ENCODE assay signal across 10 cellular contexts in the genomic region with DNA sequence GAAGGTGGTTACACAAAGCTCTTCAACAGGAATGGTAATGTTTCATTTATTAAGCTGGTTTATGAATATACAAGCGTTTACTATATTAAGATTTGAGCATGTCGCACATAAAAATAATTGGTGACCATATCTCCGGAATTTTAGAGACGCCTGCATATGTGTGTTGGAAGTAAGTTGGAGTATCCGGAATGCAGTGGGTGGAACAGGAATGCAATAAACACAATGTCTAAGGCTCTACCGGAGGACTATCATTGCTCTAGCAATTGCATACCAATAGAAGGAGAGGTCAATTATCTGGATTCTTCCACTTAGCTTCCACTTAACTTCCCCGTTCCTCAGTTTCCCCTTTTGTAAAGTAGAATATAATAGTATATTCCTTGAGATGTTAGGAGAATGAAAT. TPM values are rescaled to one million over a fixed set of nuclear protein-coding genes. Genes with fewer than 3 reads are reported as not detected.
DNase-seq lines count a peak whose midpoint lies in the region; ATAC-seq, FAIRE-seq and TF ChIP-seq lines count a peak whose summit lies in the region.
"Had no signal": no experiment of that assay in that cellular context is flagged by ENCODE, and none has a peak within 500 bp of the region (broad histone marks: within the 10 kb centered on the region; RNA-seq: fewer than 3 reads in every experiment).

No MANE protein-coding gene starts in this region.

- TF ChIP-seq EP300 in HepG2 (IDR thresholded peaks at IDR 0.05; ENCODE audit: low read depth in 2 of 2, low read length in 2 of 2): no peak
- TF ChIP-seq EP300 in HepG2 (CRISPR knock-in tag; IDR thresholded peaks at IDR 0.05; ENCODE audit: borderline replicate concordance): no peak

- no peak overlapping the region for H3K9ac ChIP-seq in HepG2 (ENCODE audit: insufficient read depth, low read depth, low read length)

- H3K79me2 ChIP-seq in HepG2 (ENCODE audit: insufficient read depth, low read length): peaks cover 9% of the 10 kb centered on the region

- H4K20me1 ChIP-seq in HepG2 (ENCODE audit: insufficient read depth, low read length): no peaks in the 10 kb centered on the region

- in situ Hi-C loops in astrocyte of the spinal cord (cut with HindIII; ENCODE audit: low sequenced_read_pairs) (no loop called here), HepG2 (cut with HindIII; ENCODE audit: extremely low pct_ligation_motif_present, low pct_unique_long_range_greater_than_20kb) (no loop called here)

- POLR2A ChIA-PET in HepG2 (lab: Yijun Ruan, JAX): no interaction called here

- H3K27ac ChIP-seq in right atrium auricular region: no peak overlapping the region
- no peak overlapping the region for H3K27ac ChIP-seq in HepG2 (ENCODE audit: extremely low read length, insufficient read depth, low read length)
- no peak overlapping the region for H3K27ac ChIP-seq in vagina

- ATAC-seq in Right ventricle myocardium inferior: no peak
- no peak for ATAC-seq in HepG2
- no peak for ATAC-seq in GM21390 (IDR thresholded peaks at IDR 0.05; ENCODE audit: unreplicated experiment)

- BruUV-seq in HepG2 (replicated peaks; lab: Mats Ljungman, UMichigan): no TSS peak

- H3K9me3 ChIP-seq in right atrium auricular region: no peaks in the 10 kb centered on the region
- H3K9me3 ChIP-seq in HepG2 (ENCODE audit: low read length): no peaks in the 10 kb centered on the region
- H3K9me3 ChIP-seq in vagina: no peaks in the 10 kb centered on the region

- no peaks in the 10 kb centered on the region for H3K27me3 ChIP-seq in right atrium auricular region
- H3K27me3 ChIP-seq in HepG2 (ENCODE audit: control insufficient read depth in 1 of 2, insufficient read depth in 2 of 2, low read length in 2 of 2): no peaks in the 10 kb centered on the region
- H3K27me3 ChIP-seq in vagina: no peaks in the 10 kb centered on the region

- TF ChIP-seq RAD21 in HepG2 (CRISPR knock-in tag; IDR thresholded peaks at IDR 0.05): no peak

- H3K4me1 ChIP-seq in right atrium auricular region: peaks cover 0 to 7% of the 10 kb centered on the region in 2 donors
- H3K4me1 ChIP-seq in HepG2 (ENCODE audit: insufficient read depth, low read length): peaks cover 47% of the 10 kb centered on the region
- peaks cover 13% of the 10 kb centered on the region for H3K4me1 ChIP-seq in vagina

- no peaks in the 10 kb centered on the region for H3K36me3 ChIP-seq in right atrium auricular region
- no peaks in the 10 kb centered on the region for H3K36me3 ChIP-seq in HepG2 (replicated peaks in 1 of 2; ENCODE audit: control insufficient read depth in 1 of 2, insufficient read depth in 2 of 2, low read length in 2 of 2)
- H3K36me3 ChIP-seq in vagina: no peaks in the 10 kb centered on the region

- DNase-seq in right atrium auricular region (ENCODE audit: low spot score) (no peak), Right ventricle myocardium inferior (ENCODE audit: missing footprints) (no peak), astrocyte of the spinal cord (ENCODE audit: low read depth, low spot score) (peak; percentile 8), HepG2 (ENCODE audit: low spot score) (no peak), vagina (ENCODE audit: extremely low spot score in 2 of 2) (no peak), putamen (ENCODE audit: low spot score) (no peak), inferior parietal cortex (ENCODE audit: extremely low spot score) (no peak)
- DNase-seq: GDM1, naive B cell had no signal

- intact Hi-C loops in Right ventricle myocardium inferior (cut with DNase I) (no loop called here), HepG2 (cut with micrococcal nuclease; ENCODE audit: unreplicated experiment) (loop anchor here (2.0 kb wide), 2 partner anchors 204 to 258 kb away; partner anchors contain the start of gene GNAQ), vagina (cut with DNase I) (no loop called here)

- WGBS in HepG2 (ENCODE audit: low lambda C conversion rate): 77% methylated on average over 7 of the region's 7 CpGs

- TF ChIP-seq CTCF in right atrium auricular region (IDR thresholded peaks at IDR 0.05) (no peak), astrocyte of the spinal cord (IDR thresholded peaks at IDR 0.05; ENCODE audit: low read depth, low read length) (no peak), HepG2 (CRISPR knock-in tag; IDR thresholded peaks at IDR 0.05) (no peak), vagina (IDR thresholded peaks at IDR 0.05) (no peak)

- CTCF ChIA-PET in HepG2 (lab: Yijun Ruan, JAX; ENCODE audit: low intra/inter-chr PET ratio, low total read pairs): no interaction called here

- H2AFZ ChIP-seq in HepG2 (ENCODE audit: low read length): peak overlapping the region; percentile 86

- FAIRE-seq in HepG2 (lab: Jason Lieb, UNC): no peak

- no peak for TF ChIP-seq POLR2A in HepG2 (IDR thresholded peaks at IDR 0.05; ENCODE audit: insufficient read depth in 1 of 2, low read depth in 2 of 2, low read length in 2 of 2)
- no peak for TF ChIP-seq POLR2A in vagina (IDR thresholded peaks at IDR 0.05)

- H3K4me2 ChIP-seq in HepG2 (ENCODE audit: low read depth, low read length): peak overlapping the region; percentile 89

- H3K4me3 ChIP-seq in right atrium auricular region (peak overlapping the region; percentile 65 to 88), astrocyte of the spinal cord (ENCODE audit: low read depth, low read length) (peak overlapping the region; percentile 89), HepG2 (replicated peaks in 1 of 3; ENCODE audit: insufficient read depth in 1 of 3, low read depth in 2 of 3, low read length in 3 of 3) (peak overlapping the region in 1 of 3 experiments; percentile 87; a peak in 1 of 6 replicates), vagina (peak overlapping the region; percentile 79 to 87)

TF ChIP-seq in HepG2, 621 proteins besides CTCF, POLR2A, EP300 and RAD21 (continues in another document):
- TF ChIP-seq, protein P1, sequence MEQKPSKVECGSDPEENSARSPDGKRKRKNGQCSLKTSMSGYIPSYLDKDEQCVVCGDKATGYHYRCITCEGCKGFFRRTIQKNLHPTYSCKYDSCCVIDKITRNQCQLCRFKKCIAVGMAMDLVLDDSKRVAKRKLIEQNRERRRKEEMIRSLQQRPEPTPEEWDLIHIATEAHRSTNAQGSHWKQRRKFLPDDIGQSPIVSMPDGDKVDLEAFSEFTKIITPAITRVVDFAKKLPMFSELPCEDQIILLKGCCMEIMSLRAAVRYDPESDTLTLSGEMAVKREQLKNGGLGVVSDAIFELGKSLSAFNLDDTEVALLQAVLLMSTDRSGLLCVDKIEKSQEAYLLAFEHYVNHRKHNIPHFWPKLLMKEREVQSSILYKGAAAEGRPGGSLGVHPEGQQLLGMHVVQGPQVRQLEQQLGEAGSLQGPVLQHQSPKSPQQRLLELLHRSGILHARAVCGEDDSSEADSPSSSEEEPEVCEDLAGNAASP (CRISPR knock-in tag; IDR thresholded peaks at IDR 0.05; ENCODE audit: borderline replicate concordance): no peak
- no peak for TF ChIP-seq ZNF431 (CRISPR knock-in tag; IDR thresholded peaks at IDR 0.05; ENCODE audit: borderline replicate concordance, low read depth)
- TF ChIP-seq NR2F6 (IDR thresholded peaks at IDR 0.05): no peak
- TF ChIP-seq NR2F6 (CRISPR knock-in tag; IDR thresholded peaks at IDR 0.05): no peak
- no peak for TF ChIP-seq ZNF616 (CRISPR knock-in tag; IDR thresholded peaks at IDR 0.05; ENCODE audit: low read depth)
- no peak for TF ChIP-seq GTF3A (CRISPR knock-in tag; conservative IDR thresholded peaks at IDR 0.05)
- TF ChIP-seq ZNF563 (CRISPR knock-in tag; IDR thresholded peaks at IDR 0.05): no peak
- TF ChIP-seq ZNF275 (CRISPR knock-in tag; IDR thresholded peaks at IDR 0.05; ENCODE audit: borderline replicate concordance): no peak

RNA-seq across cellular contexts. Expression of gene CEP78, which starts 1.1 kb away (rescaled TPM):
- total RNA-seq in right atrium auricular region (1 to 10 TPM; 2.4 to 4.2 TPM), Right ventricle myocardium inferior (3.9 TPM), HepG2 (2016; rRNA removed; fragmentation: Illumina TruSeq; extraction: Trizol) (30.8 and 38.3 TPM in 2 replicates), vagina (9.3 TPM)
- total RNA-seq in HepG2 (2016; cell fraction: cytosol; rRNA removed; fragmentation: Illumina TruSeq; extraction: Trizol; ENCODE audit: low read depth): 2.6 and 2.7 TPM in 2 replicates
- 31.0 and 36.1 TPM in 2 replicates for total RNA-seq in HepG2 (2016; cell fraction: insoluble cytoplasmic fraction; rRNA removed; fragmentation: Illumina TruSeq; extraction: Trizol)
- total RNA-seq in HepG2 (2016; cell fraction: membrane; rRNA removed; fragmentation: Illumina TruSeq; extraction: Trizol): 13.2 and 13.7 TPM in 2 replicates
- 30.7 and 32.0 TPM in 2 replicates for total RNA-seq in HepG2 (2016; cell fraction: nucleus; rRNA removed; fragmentation: Illumina TruSeq; extraction: Trizol)
- polyA plus RNA-seq in HepG2 (2011; rRNA removed): 4.0 and 5.1 TPM in 2 replicates
- polyA plus RNA-seq in HepG2 (2011; cell fraction: cytosol; rRNA removed): 2.1 and 2.8 TPM in 2 replicates
- 4.8 and 5.6 TPM in 2 replicates for polyA plus RNA-seq in HepG2 (2011; cell fraction: nucleus; rRNA removed)
- polyA plus RNA-seq in HepG2 (2012): 5.0 and 9.6 TPM in 2 replicates
- polyA plus RNA-seq in HepG2 (2016; cell fraction: cytosol; fragmentation: Illumina TruSeq; extraction: Trizol; ENCODE audit: low read depth): 1.9 and 2.3 TPM in 2 replicates
- 22.9 and 23.5 TPM in 2 replicates for polyA plus RNA-seq in HepG2 (2016; cell fraction: insoluble cytoplasmic fraction; fragmentation: Illumina TruSeq; extraction: Trizol; ENCODE audit: low read depth)
- polyA plus RNA-seq in HepG2 (2016; cell fraction: membrane; fragmentation: Illumina TruSeq; extraction: Trizol; ENCODE audit: low read depth): 5.8 and 7.0 TPM in 2 replicates
- polyA plus RNA-seq in HepG2 (2016; cell fraction: nucleus; fragmentation: Illumina TruSeq; extraction: Trizol; ENCODE audit: insufficient read depth, low read depth): 30.4 and 34.3 TPM in 2 replicates
- 9.1 and 10.5 TPM in 2 replicates for polyA minus RNA-seq in HepG2 (2011; rRNA and poly(A)+ RNA removed; ENCODE audit: low replicate concordance)
- polyA minus RNA-seq in HepG2 (2011; cell fraction: cytosol; rRNA and poly(A)+ RNA removed): 6.1 and 6.5 TPM in 2 replicates
- 23.4 and 25.1 TPM in 2 replicates for polyA minus RNA-seq in HepG2 (2011; cell fraction: nucleus; rRNA and poly(A)+ RNA removed)
